In genomic region chr7:124349443-124349842, GRCh38 we compare ENCODE assay signal across 27 cellular contexts.
DNase-seq lines count a peak whose midpoint lies in the region; ATAC-seq and TF ChIP-seq lines count a peak whose summit lies in the region.
"Had no signal": no experiment of that assay in that cellular context is flagged by ENCODE, and none has a peak within 500 bp of the region (broad histone marks: within the 10 kb centered on the region; RNA-seq: fewer than 3 reads in every experiment).

No MANE protein-coding gene starts in this region.

- H3K18ac ChIP-seq in mesenchymal stem cell (ENCODE audit: low read depth in 1 of 2, low read length in 2 of 2) = no peak overlapping the region

- no peak overlapping the region for H3K27ac ChIP-seq in mesenchymal stem cell (ENCODE audit: low read length, poor library complexity, severe bottlenecking)
- no peak overlapping the region for H3K27ac ChIP-seq in left lung
- H3K27ac ChIP-seq: 22Rv1, BLaER1 had no signal

- H3K79me1 ChIP-seq in mesenchymal stem cell (replicated peaks; ENCODE audit: low read length, poor library complexity, severe bottlenecking) = no peaks in the 10 kb centered on the region

- no peaks in the 10 kb centered on the region for H3K36me3 ChIP-seq in mesenchymal stem cell (ENCODE audit: control insufficient read depth in 1 of 2, insufficient read depth in 2 of 2, low read depth in 1 of 2, low read length in 2 of 2)
- H3K36me3 ChIP-seq in left lung = no peaks in the 10 kb centered on the region
- H3K36me3 ChIP-seq: BLaER1 had no signal

- H3K4me2 ChIP-seq in mesenchymal stem cell (ENCODE audit: low read length, poor library complexity, severe bottlenecking) = no peak overlapping the region
- H3K4me2 ChIP-seq: BLaER1, SK-N-SH had no signal

- H2BK12ac ChIP-seq in mesenchymal stem cell (ENCODE audit: low read length in 2 of 2) = no peak overlapping the region

- no peaks in the 10 kb centered on the region for H3K27me3 Mint-ChIP-seq in CD14-positive monocyte (ENCODE audit: low read depth in 3 of 3)
- H3K27me3 Mint-ChIP-seq: CD4-positive, alpha-beta T cell had no signal

- H2BK15ac ChIP-seq in mesenchymal stem cell (ENCODE audit: low read depth, poor library complexity, severe bottlenecking) = no peak overlapping the region

- H3K27ac Mint-ChIP-seq in CD14-positive monocyte = no peak overlapping the region
- H3K27ac Mint-ChIP-seq: CD4-positive, alpha-beta T cell had no signal

- no peak overlapping the region for H3K4me3 Mint-ChIP-seq in CD14-positive monocyte
- H3K4me3 Mint-ChIP-seq: CD4-positive, alpha-beta T cell had no signal

- peaks cover 0 to 18% (median 8%) of the 10 kb centered on the region in 7 donors for H3K9me3 Mint-ChIP-seq in CD14-positive monocyte

- H3K36me3 Mint-ChIP-seq in CD14-positive monocyte = no peaks in the 10 kb centered on the region

- no peaks in the 10 kb centered on the region for H3K4me1 ChIP-seq in mesenchymal stem cell (ENCODE audit: control insufficient read depth, insufficient read depth, low read depth, low read length)
- no peaks in the 10 kb centered on the region for H3K4me1 ChIP-seq in left lung
- H3K4me1 ChIP-seq: BLaER1 had no signal

- H3K4ac ChIP-seq in mesenchymal stem cell (ENCODE audit: low read depth in 1 of 2, low read length in 2 of 2) = no peak overlapping the region

- 76% methylated on average over 2 of the region's 2 CpGs for WGBS in mesenchymal stem cell

- no peak overlapping the region for H3K23ac ChIP-seq in mesenchymal stem cell (ENCODE audit: low read length in 2 of 2)

- no peak overlapping the region for H2BK120ac ChIP-seq in mesenchymal stem cell (ENCODE audit: low read depth, low read length)

- no peak for TF ChIP-seq CTCF in CD14-positive monocyte (IDR thresholded peaks at IDR 0.05)
- TF ChIP-seq CTCF in left lung (IDR thresholded peaks at IDR 0.05) = no peak

- H3K14ac ChIP-seq in mesenchymal stem cell (ENCODE audit: low read length in 2 of 2) = no peak overlapping the region

- no peak overlapping the region for H2BK5ac ChIP-seq in mesenchymal stem cell (ENCODE audit: low read depth, low read length, poor library complexity, severe bottlenecking)

- no peaks in the 10 kb centered on the region for H3K4me1 Mint-ChIP-seq in CD14-positive monocyte

- H3K9ac ChIP-seq in mesenchymal stem cell (ENCODE audit: low read length) = no peak overlapping the region
- H3K9ac ChIP-seq: BLaER1, SK-N-SH had no signal

- no peak for ATAC-seq in left lung
- ATAC-seq: HCT116, HepG2 had no signal

- H2AK5ac ChIP-seq in mesenchymal stem cell (ENCODE audit: low read length, severe bottlenecking) = no peak overlapping the region

- H2AFZ ChIP-seq in mesenchymal stem cell (ENCODE audit: low read depth, low read length) = no peak overlapping the region

- intact Hi-C loops in CD14-positive monocyte (cut with micrococcal nuclease) (no loop called here), left lung (cut with DNase I) (no loop called here)

- peak; percentile 9 for DNase-seq in NCI-H82 (lab: John Stamatoyannopoulos, UW)
- no peak for DNase-seq in NCI-H82 treated with DMSO at 0.1 percent for 48 hours (lab: John Stamatoyannopoulos, UW; ENCODE audit: unreplicated experiment)
- DNase-seq in ELF-1 (ENCODE audit: low read depth, low spot score) = peak; percentile 4
- DNase-seq in T1000 (lab: John Stamatoyannopoulos, UW) = peak; percentile 11
- DNase-seq in mesenchymal stem cell = no peak
- no peak for DNase-seq in SHP77 (lab: John Stamatoyannopoulos, UW)
- DNase-seq in CD14-positive monocyte (ENCODE audit: low spot score) = no peak
- DNase-seq in left lung = no peak
- DNase-seq: CD4-positive, alpha-beta T cell; COR-L47; DMS53; GF-D8; Kasumi-1; NCI-H1105 treated with DMSO at 0.1 percent for 48 hours; NCI-H146; NCI-H1930; NCI-H2107; NCI-H524 treated with DMSO at 0.1 percent for 48 hours; NCI-H774; RPMI8226; SIG-M5; SK-N-SH; SW 1271 had no signal

- H4K91ac ChIP-seq in mesenchymal stem cell (ENCODE audit: low read length) = peak overlapping the region; percentile 39

- no peak overlapping the region for H3K4me3 ChIP-seq in mesenchymal stem cell (ENCODE audit: insufficient read depth in 1 of 2, low read depth in 1 of 2, low read length in 2 of 2)
- H3K4me3 ChIP-seq in left lung = no peak overlapping the region
- H3K4me3 ChIP-seq: BLaER1 had no signal

- no peaks in the 10 kb centered on the region for H3K27me3 ChIP-seq in mesenchymal stem cell (ENCODE audit: control insufficient read depth in 1 of 2, insufficient read depth in 1 of 2, low read length in 2 of 2)
- H3K27me3 ChIP-seq in left lung = no peaks in the 10 kb centered on the region
- H3K27me3 ChIP-seq: BLaER1 had no signal

- no peak overlapping the region for H4K8ac ChIP-seq in mesenchymal stem cell (ENCODE audit: low read length)

- H3K9me3 ChIP-seq in mesenchymal stem cell (ENCODE audit: control insufficient read depth, low read length) (peaks cover 17% of the 10 kb centered on the region), left lung (peaks cover 0 to 14% of the 10 kb centered on the region in 2 donors)
- H3K9me3 ChIP-seq: BLaER1, SK-N-SH had no signal

Comparison
In these comparisons a context has a peak if more than half of its experiments do, and no peak if none do; other contexts are left out.
1. DNase-seq: peak in NCI-H82 (single experiment), ELF-1 (single experiment) and T1000 (single experiment); none in NCI-H82 treated with DMSO at 0.1 percent for 48 hours (single experiment), mesenchymal stem cell (single experiment), SHP77 (0 of 2), CD14-positive monocyte (single experiment) and left lung (0 of 2).